8 cellular contexts compared by ENCODE assay signal in genomic region chr6:53347921-53348435, GRCh38. TPM values are rescaled to one million over a fixed set of nuclear protein-coding genes. Genes with fewer than 3 reads are reported as not detected.
DNase-seq lines count a peak whose midpoint lies in the region; ATAC-seq, FAIRE-seq and TF ChIP-seq lines count a peak whose summit lies in the region.

No MANE protein-coding gene starts in this region.

- peaks cover 0 to 9% (median 5%) of the 10 kb centered on the region in 4 experiments; a peak in 5 of 7 replicates for H3K4me1 ChIP-seq in H1 (replicated peaks in 1 of 4; ENCODE audit: control insufficient read depth in 3 of 4, insufficient read depth in 4 of 4, low read length in 3 of 4)
- peaks cover 3% of the 10 kb centered on the region for H3K4me1 ChIP-seq in mesenchymal stem cell (ENCODE audit: control insufficient read depth, insufficient read depth, low read depth, low read length)

- peak; percentile 54 for DNase-seq in NK-92 treated with Interleukin-12 subunit alpha and Interleukin-12 subunit beta, amount 100 ng/mL, for 24 hours (lab: John Stamatoyannopoulos, UW)
- DNase-seq in NK-92 (lab: John Stamatoyannopoulos, UW; ENCODE audit: unreplicated experiment), result no peak
- DNase-seq in NCI-H226, result peak; percentile 62
- DNase-seq in activated CD8-positive, alpha-beta T cell treated with anti-CD3 and anti-CD28 coated beads for 36 hours, result peak; percentile 62
- DNase-seq in H1 (ENCODE audit: low read depth in 1 of 2, low spot score in 2 of 2), result peak in 1 of 2 experiments; percentile 79
- peak; percentile 84 for DNase-seq in mesenchymal stem cell
- DNase-seq in stimulated activated CD8-positive, alpha-beta memory T cell treated with anti-CD3 and anti-CD28 coated beads, Interleukin-7, amount 100 ng/mL, for 24 hours (ENCODE audit: low read depth), result peak; percentile 27

- H4K8ac ChIP-seq in H1 (ENCODE audit: extremely low read depth, insufficient read depth, low read length) (peak overlapping the region; percentile 94; the same call in 1 of the 2 replicates), mesenchymal stem cell (ENCODE audit: low read length) (no peak overlapping the region)

- peak overlapping the region; percentile 85 to 94 for H3K4me2 ChIP-seq in H1 (ENCODE audit: insufficient read depth in 1 of 2, low read depth in 2 of 2, low read length in 2 of 2)
- peak overlapping the region; percentile 75 for H3K4me2 ChIP-seq in mesenchymal stem cell (ENCODE audit: low read length, poor library complexity, severe bottlenecking)

- H3K4me3 Mint-ChIP-seq in activated CD8-positive, alpha-beta T cell treated with anti-CD3 and anti-CD28 coated beads for 36 hours, result peak overlapping the region; percentile 96

- H2BK20ac ChIP-seq in H1 (ENCODE audit: low read length), result no peak overlapping the region

- POLR2A ChIA-PET in activated CD8-positive, alpha-beta T cell treated with anti-CD3 and anti-CD28 coated beads for 36 hours (lab: Charles Lee), result interaction anchor here (0.6 to 4.6 kb wide), 8 partner anchors 11 to 110 kb away, joined by 3 to 51 read pairs (median 4); no protein-coding TSS in a partner anchor
- POLR2A ChIA-PET in H1 (lab: Charles Lee; ENCODE audit: partially characterized antibody), result interaction anchor here (0.7 to 8.2 kb wide), 5 partner anchors 8 to 111 kb away, joined by 3 to 49 read pairs (median 7); no protein-coding TSS in a partner anchor

- H3K4me3 ChIP-seq in H1 (ENCODE audit: extremely low read depth in 1 of 4, insufficient read depth in 2 of 4, low read depth in 3 of 4, low read length in 4 of 4) (peak overlapping the region; percentile 66 to 86 (median 83)), mesenchymal stem cell (ENCODE audit: insufficient read depth in 1 of 2, low read depth in 1 of 2, low read length in 2 of 2) (peak overlapping the region; percentile 78 to 97)

- H3K56ac ChIP-seq in H1 (replicated peaks; ENCODE audit: insufficient read length, low read depth, low read length), result peak overlapping the region; percentile 78

- no peak overlapping the region for H4K5ac ChIP-seq in H1 (ENCODE audit: insufficient read length, low read depth, low read length)

- H3K9ac ChIP-seq in H1 (replicated peaks in 1 of 4; ENCODE audit: extremely low read depth in 1 of 4, low read depth in 3 of 4, low read length in 3 of 4) (peak overlapping the region; percentile 52 to 77 (median 68)), mesenchymal stem cell (ENCODE audit: low read length) (peak overlapping the region; percentile 90)

- H3K79me1 ChIP-seq in H1 (ENCODE audit: low read depth, low read length) (peaks cover 7% of the 10 kb centered on the region), mesenchymal stem cell (replicated peaks; ENCODE audit: low read length, poor library complexity, severe bottlenecking) (peaks cover 3% of the 10 kb centered on the region)

- peak; percentile 18 for ATAC-seq in HG02938 (IDR thresholded peaks at IDR 0.05; ENCODE audit: unreplicated experiment)
- peak; percentile 36 for ATAC-seq in activated CD8-positive, alpha-beta T cell treated with anti-CD3 and anti-CD28 coated beads for 36 hours

- peaks cover 44 to 50% of the 10 kb centered on the region in 2 experiments for H3K79me2 ChIP-seq in H1 (ENCODE audit: control insufficient read depth in 1 of 2, insufficient read depth in 2 of 2, low read length in 2 of 2)

- TF ChIP-seq EP300 in H1 (IDR thresholded peaks at IDR 0.05; ENCODE audit: borderline replicate concordance in 1 of 2, low read depth in 2 of 2, low read length in 2 of 2), result no peak

- peaks cover 5% of the 10 kb centered on the region; the same call in 1 of the 2 replicates for H3K23me2 ChIP-seq in H1 (ENCODE audit: low read depth, low read length)

- intact Hi-C loops in activated CD8-positive, alpha-beta T cell treated with anti-CD3 and anti-CD28 coated beads for 36 hours (cut with micrococcal nuclease), result loop anchor here (5.0 kb wide), 1 partner anchor 36 kb away; no protein-coding TSS in a partner anchor

- peaks cover 22% of the 10 kb centered on the region for H3K36me3 Mint-ChIP-seq in activated CD8-positive, alpha-beta T cell treated with anti-CD3 and anti-CD28 coated beads for 36 hours (ENCODE audit: low read depth)

- no peak overlapping the region for H3K4ac ChIP-seq in H1 (replicated peaks; ENCODE audit: insufficient read length, low read depth, low read length)
- H3K4ac ChIP-seq in mesenchymal stem cell (ENCODE audit: low read depth in 1 of 2, low read length in 2 of 2), result peak overlapping the region; percentile 67 to 95

- H3K9me3 ChIP-seq in H1 (ENCODE audit: insufficient read depth in 2 of 2, low read depth in 1 of 2, low read length in 1 of 2) (no peaks in the 10 kb centered on the region), mesenchymal stem cell (ENCODE audit: control insufficient read depth, low read length) (no peaks in the 10 kb centered on the region)

- H3K27ac Mint-ChIP-seq in activated CD8-positive, alpha-beta T cell treated with anti-CD3 and anti-CD28 coated beads for 36 hours, result peak overlapping the region; percentile 93

- no peak for FAIRE-seq in H1 (lab: Jason Lieb, UNC)

- H3K4me1 Mint-ChIP-seq in activated CD8-positive, alpha-beta T cell treated with anti-CD3 and anti-CD28 coated beads for 36 hours (ENCODE audit: low read depth), result peaks cover 46% of the 10 kb centered on the region

- H3K27ac ChIP-seq in H1 (ENCODE audit: low read depth, low read length), result peak overlapping the region; percentile 59; the same call in 1 of the 2 replicates
- H3K27ac ChIP-seq in mesenchymal stem cell (ENCODE audit: low read length, poor library complexity, severe bottlenecking), result peak overlapping the region; percentile 86

- no peak overlapping the region for H4K91ac ChIP-seq in H1 (replicated peaks; ENCODE audit: insufficient read length, low read length)
- no peak overlapping the region for H4K91ac ChIP-seq in mesenchymal stem cell (ENCODE audit: low read length)

- no peak for TF ChIP-seq POLR2A in H1 (IDR thresholded peaks at IDR 0.05; ENCODE audit: control extremely low read depth in 1 of 2, low read depth in 2 of 2, low read length in 2 of 2)

- 1% methylated on average over 26 of the region's 50 CpGs; no CpG with 5 or more reads in 1 of the 2 experiments for WGBS in H1 (ENCODE audit: extremely low coverage in 1 of 2, insufficient coverage in 1 of 2, insufficient read length in 1 of 2, insufficient replicate concordance in 2 of 2, low coverage in 1 of 2, low lambda C conversion rate in 2 of 2, missing lambda C conversion rate in 1 of 2), 2 experiments
- WGBS in mesenchymal stem cell, result under 1% methylated on average over 49 of the region's 50 CpGs

- H4K20me1 ChIP-seq in H1 (replicated peaks in 1 of 2; ENCODE audit: control insufficient read depth in 1 of 2, insufficient read depth in 2 of 2, low read length in 2 of 2), result peaks cover 20 to 30% of the 10 kb centered on the region in 2 experiments

- no peak overlapping the region for H2AK5ac ChIP-seq in H1 (ENCODE audit: low read depth, low read length)
- H2AK5ac ChIP-seq in mesenchymal stem cell (ENCODE audit: low read length, severe bottlenecking), result no peak overlapping the region

- H2AFZ ChIP-seq in H1 (ENCODE audit: low read length) (no peak overlapping the region; the same call in 1 of the 2 replicates), mesenchymal stem cell (ENCODE audit: low read depth, low read length) (peak overlapping the region; percentile 91)

- H3K27me3 Mint-ChIP-seq in activated CD8-positive, alpha-beta T cell treated with anti-CD3 and anti-CD28 coated beads for 36 hours, result no peaks in the 10 kb centered on the region

- no peaks in the 10 kb centered on the region for H3K9me3 Mint-ChIP-seq in activated CD8-positive, alpha-beta T cell treated with anti-CD3 and anti-CD28 coated beads for 36 hours

- H2BK15ac ChIP-seq in H1 (ENCODE audit: low read length) (peak overlapping the region; percentile 61; the same call in 1 of the 2 replicates), mesenchymal stem cell (ENCODE audit: low read depth, poor library complexity, severe bottlenecking) (no peak overlapping the region)

- H3K36me3 ChIP-seq in H1 (ENCODE audit: control insufficient read depth in 2 of 4, insufficient read depth in 4 of 4, low read length in 3 of 4) (no peaks in the 10 kb centered on the region), mesenchymal stem cell (ENCODE audit: control insufficient read depth in 1 of 2, insufficient read depth in 2 of 2, low read depth in 1 of 2, low read length in 2 of 2) (peaks cover 0 to 5% of the 10 kb centered on the region in 2 experiments)

- H3K23ac ChIP-seq in H1 (ENCODE audit: insufficient read length), result no peak overlapping the region
- peak overlapping the region in 1 of 2 experiments; percentile 85 for H3K23ac ChIP-seq in mesenchymal stem cell (ENCODE audit: low read length in 2 of 2)

- H2BK12ac ChIP-seq in H1 (ENCODE audit: low read depth, low read length), result peak overlapping the region; percentile 55; the same call in 1 of the 2 replicates
- peak overlapping the region in 1 of 2 experiments; percentile 81 for H2BK12ac ChIP-seq in mesenchymal stem cell (ENCODE audit: low read length in 2 of 2)

- TF ChIP-seq CTCF in activated CD8-positive, alpha-beta T cell treated with anti-CD3 and anti-CD28 coated beads for 36 hours (IDR thresholded peaks at IDR 0.05), result no peak
- TF ChIP-seq CTCF in H1 (IDR thresholded peaks at IDR 0.05; ENCODE audit: control extremely low read depth in 1 of 3, insufficient read depth in 1 of 3, low read depth in 1 of 3, low read length in 3 of 3), result no peak

- H3K27me3 ChIP-seq in H1 (replicated peaks in 1 of 4; ENCODE audit: control insufficient read depth in 3 of 4, extremely low read depth in 1 of 4, insufficient read depth in 3 of 4, low read length in 3 of 4) (peaks cover 0 to 11% (median 7%) of the 10 kb centered on the region in 4 experiments; a peak in 4 of 7 replicates), mesenchymal stem cell (ENCODE audit: control insufficient read depth in 1 of 2, insufficient read depth in 1 of 2, low read length in 2 of 2) (no peaks in the 10 kb centered on the region)

- H3K18ac ChIP-seq in H1 (ENCODE audit: extremely low read depth, low read length), result peak overlapping the region; percentile 32
- H3K18ac ChIP-seq in mesenchymal stem cell (ENCODE audit: low read depth in 1 of 2, low read length in 2 of 2), result peak overlapping the region; percentile 94 to 97

- H2BK5ac ChIP-seq in H1 (ENCODE audit: low read depth, low read length), result peak overlapping the region; percentile 68; the same call in 1 of the 2 replicates
- peak overlapping the region; percentile 91 for H2BK5ac ChIP-seq in mesenchymal stem cell (ENCODE audit: low read depth, low read length, poor library complexity, severe bottlenecking)

- H2BK120ac ChIP-seq in H1 (replicated peaks; ENCODE audit: low read depth, low read length), result no peak overlapping the region
- peak overlapping the region; percentile 66 for H2BK120ac ChIP-seq in mesenchymal stem cell (ENCODE audit: low read depth, low read length)

- TF ChIP-seq RAD21 in H1 (IDR thresholded peaks at IDR 0.05 in 1 of 2, conservative IDR thresholded peaks at IDR 0.05 in 1 of 2; ENCODE audit: low read depth in 2 of 2, low read length in 2 of 2), result no peak

- CTCF ChIA-PET in activated CD8-positive, alpha-beta T cell treated with anti-CD3 and anti-CD28 coated beads for 36 hours (lab: Charles Lee), result interaction anchor here (0.6 to 2.6 kb wide), 9 partner anchors 8 to 534 kb away, joined by 3 to 18 read pairs (median 4); no protein-coding TSS in a partner anchor
- CTCF ChIA-PET in H1 (lab: Charles Lee; ENCODE audit: partially characterized antibody), result interaction anchor here (0.8 to 1.6 kb wide), 5 partner anchors 10 to 175 kb away, joined by 4 to 5 read pairs (median 4); no protein-coding TSS in a partner anchor

- H3K14ac ChIP-seq in H1 (ENCODE audit: insufficient read length), result no peak overlapping the region
- H3K14ac ChIP-seq in mesenchymal stem cell (ENCODE audit: low read length in 2 of 2), result peak overlapping the region in 1 of 2 experiments; percentile 99

RNA-seq across cellular contexts. Expression of gene ELOVL5, which starts 0.8 kb away (rescaled TPM):
- total RNA-seq in activated CD8-positive, alpha-beta T cell treated with anti-CD3 and anti-CD28 coated beads for 36 hours, result 10 to 100 TPM; 88.3 to 92.7 TPM
- total RNA-seq in H1 (2021; fragmentation: NEBNext Ultra II Directional; extraction: Animal tissue kit (Norgen Biotek cat#: 25700)), result 151 and 156 TPM in 2 replicates
- polyA plus RNA-seq in H1 (2011; rRNA removed), result 71.4 and 113 TPM in 2 replicates
- polyA plus RNA-seq in H1 (2011; cell fraction: cytosol; rRNA removed), result 101 TPM
- 84.6 TPM for polyA plus RNA-seq in H1 (2011; cell fraction: nucleus; rRNA removed)
- 96.7 to 148 TPM (median 111 TPM) in 4 replicates for polyA plus RNA-seq in H1 (2012, experiment 1 of 2)
- 32.9 TPM for polyA plus RNA-seq in H1 (2012, experiment 2 of 2)
- 225 TPM for polyA plus RNA-seq in H1 (2013, experiment 1 of 2)
- polyA plus RNA-seq in H1 (2013, experiment 2 of 2), result 246 TPM
- polyA minus RNA-seq in H1 (2011; rRNA and poly(A)+ RNA removed), result 246 and 269 TPM in 2 replicates
- polyA minus RNA-seq in H1 (2011; cell fraction: cytosol; rRNA and poly(A)+ RNA removed), result 124 TPM
- 98.0 TPM for polyA minus RNA-seq in H1 (2011; cell fraction: nucleus; rRNA and poly(A)+ RNA removed)
- polyA plus RNA-seq in mesenchymal stem cell (2013, experiment 1 of 2), result 112 TPM
- polyA plus RNA-seq in mesenchymal stem cell (2013, experiment 2 of 2), result 114 TPM
